In genomic region chr2:184530959-184531358, GRCh38 we compare ENCODE assay signal across 8 cellular contexts.
"Had no signal": no experiment of that assay in that cellular context is flagged by ENCODE, and none has a peak within 500 bp of the region (broad histone marks: within the 10 kb centered on the region; RNA-seq: fewer than 3 reads in every experiment).

No MANE protein-coding gene starts in this region.

- H2AFZ ChIP-seq: GM23248 had no signal

- H3K9me3 ChIP-seq: HAP-1 had no signal

- H3K4me1 ChIP-seq: HAP-1 had no signal

- ATAC-seq: HCT116 had no signal

- DNase-seq: GM23248, GOT3, H7, HFFc6 had no signal

- H3K4me3 ChIP-seq: GM23248, HAP-1 had no signal

- H3K4me1 Mint-ChIP-seq: IgD-negative memory B cell had no signal

- H3K27ac ChIP-seq: GM23248, HL-60 had no signal

- H3K36me3 ChIP-seq: HAP-1 had no signal

- H3K4me3 Mint-ChIP-seq: HFFc6, IgD-negative memory B cell had no signal

- H3K9ac ChIP-seq: GM23248 had no signal

- H3K27ac Mint-ChIP-seq: HFFc6, IgD-negative memory B cell had no signal
